Comparison of ENCODE assay signal across 4 cellular contexts in the genomic region with DNA sequence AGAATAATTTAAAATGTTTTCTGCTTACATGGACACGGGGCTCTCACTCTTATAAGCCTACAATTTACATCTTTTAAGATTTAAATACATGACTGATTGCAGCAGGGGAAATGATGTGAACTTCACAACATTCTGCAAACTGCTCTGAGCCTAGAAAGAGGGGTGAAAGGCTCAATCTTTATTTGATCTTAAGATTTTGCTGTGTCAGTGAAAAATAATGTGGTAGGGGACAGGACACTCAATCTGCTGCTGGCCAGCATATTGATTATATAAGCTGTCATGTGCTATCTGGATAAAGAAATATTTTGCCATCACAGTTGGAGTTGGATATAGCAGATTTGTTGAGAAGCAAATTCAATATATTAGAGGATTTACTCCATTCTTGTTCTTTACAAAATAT.
A peak's percentile ranks its signal among the peaks of the same experiment; 100 is the strongest.
TF ChIP-seq lines count a peak whose summit lies in the region.

No MANE protein-coding gene starts in this region.

TF ChIP-seq in A549, 52 proteins besides CTCF, POLR2A, EP300 and RAD21:
- TF ChIP-seq MAFK (IDR thresholded peaks at IDR 0.05; ENCODE audit: partially characterized antibody) = peak; percentile 60
- no peak for TF ChIP-seq NR3C1 (IDR thresholded peaks at IDR 0.05)
- TF ChIP-seq CHD2 (IDR thresholded peaks at IDR 0.05; ENCODE audit: low read length, partially characterized antibody) = no peak

TF ChIP-seq in GM23338, 12 proteins besides CTCF, POLR2A, EP300 and RAD21:
- TF ChIP-seq REST (IDR thresholded peaks at IDR 0.05; ENCODE audit: unreplicated experiment) (no peak), NANOG (IDR thresholded peaks at IDR 0.05; ENCODE audit: borderline replicate concordance) (no peak), STAT1 (IDR thresholded peaks at IDR 0.05; ENCODE audit: unreplicated experiment) (no peak)

TF ChIP-seq in H1, 55 proteins besides CTCF, POLR2A, EP300 and RAD21:
- TF ChIP-seq, protein P1, sequence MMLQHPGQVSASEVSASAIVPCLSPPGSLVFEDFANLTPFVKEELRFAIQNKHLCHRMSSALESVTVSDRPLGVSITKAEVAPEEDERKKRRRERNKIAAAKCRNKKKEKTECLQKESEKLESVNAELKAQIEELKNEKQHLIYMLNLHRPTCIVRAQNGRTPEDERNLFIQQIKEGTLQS (IDR thresholded peaks at IDR 0.05; ENCODE audit: insufficient read depth, low read depth, low read length) = no peak
- TF ChIP-seq MAFK (IDR thresholded peaks at IDR 0.05; ENCODE audit: low read depth, low read length) = peak; percentile 48; the same call in 1 of the 2 replicates

TF ChIP-seq in GM12891, 5 proteins besides CTCF, POLR2A, EP300 and RAD21:
- TF ChIP-seq TAF1 (IDR thresholded peaks at IDR 0.05; ENCODE audit: low read depth, low read length) (no peak), SPI1 (IDR thresholded peaks at IDR 0.05; ENCODE audit: low read depth, low read length) (no peak), POLR2AphosphoS5 (IDR thresholded peaks at IDR 0.05; ENCODE audit: low read depth, low read length) (no peak), PAX5 (IDR thresholded peaks at IDR 0.05; ENCODE audit: insufficient read depth, low read length, severe bottlenecking) (no peak), POU2F2 (IDR thresholded peaks at IDR 0.05; ENCODE audit: low read depth, low read length) (no peak)
